ENCODE assay signal across 22 cellular contexts in genomic region chr1:29352719-29353420, GRCh38.
A peak's percentile ranks its signal among the peaks of the same experiment; 100 is the strongest.
DNase-seq lines count a peak whose midpoint lies in the region; ATAC-seq, FAIRE-seq and TF ChIP-seq lines count a peak whose summit lies in the region.
"Had no signal": no experiment of that assay in that cellular context is flagged by ENCODE, and none has a peak within 500 bp of the region (broad histone marks: within the 10 kb centered on the region; RNA-seq: fewer than 3 reads in every experiment).

No MANE protein-coding gene starts in this region.

- peaks cover 26% of the 10 kb centered on the region for H3K27me3 Mint-ChIP-seq in WTC11 (ENCODE audit: low read depth)
- peaks cover 14% of the 10 kb centered on the region for H3K27me3 Mint-ChIP-seq in activated CD4-positive, alpha-beta memory T cell treated with anti-CD3 and anti-CD28 coated beads for 36 hours

- TF ChIP-seq CTCF in D721Med (IDR thresholded peaks at IDR 0.05; ENCODE audit: insufficient read depth, missing control alignments) (no peak), bronchial epithelial cell (IDR thresholded peaks at IDR 0.05; ENCODE audit: insufficient read depth, low read length, severe bottlenecking) (no peak), WTC11 (IDR thresholded peaks at IDR 0.05) (no peak)

- no peak for ATAC-seq in WTC11
- ATAC-seq in GM19452 (IDR thresholded peaks at IDR 0.05; ENCODE audit: unreplicated experiment): no peak
- ATAC-seq: HCT116 had no signal

- H3K4me1 Mint-ChIP-seq in WTC11: peaks cover 3% of the 10 kb centered on the region; the same call in 1 of the 2 replicates
- H3K4me1 Mint-ChIP-seq in activated CD4-positive, alpha-beta memory T cell treated with anti-CD3 and anti-CD28 coated beads for 36 hours (ENCODE audit: low read depth): no peaks in the 10 kb centered on the region
- H3K4me1 Mint-ChIP-seq: CD14-positive monocyte; CD8-positive, alpha-beta memory T cell had no signal

- peaks cover 2% of the 10 kb centered on the region for H3K27me3 ChIP-seq in bronchial epithelial cell (ENCODE audit: control insufficient read depth, insufficient read depth, low read length)
- H3K27me3 ChIP-seq: BLaER1 had no signal

- DNase-seq in D721Med (ENCODE audit: insufficient read length, low spot score): peak; percentile 87
- peak; percentile 79 for DNase-seq in NCI-H524 treated with DMSO at 0.1 percent for 48 hours (lab: John Stamatoyannopoulos, UW)
- no peak for DNase-seq in bronchial epithelial cell (ENCODE audit: low read depth)
- no peak for DNase-seq in WTC11 (ENCODE audit: low spot score)
- no peak for DNase-seq in activated CD4-positive, alpha-beta memory T cell treated with anti-CD3 and anti-CD28 coated beads for 36 hours
- no peak for DNase-seq in foreskin melanocyte
- DNase-seq: 8988T; CD8-positive, alpha-beta memory T cell; COR-L47; DMS153; DMS79; GDM1; GOT3; H7; IMR-90 had no signal

- intact Hi-C loops in activated CD4-positive, alpha-beta memory T cell treated with anti-CD3 and anti-CD28 coated beads for 36 hours (cut with micrococcal nuclease): no loop called here

- H3K4me3 ChIP-seq in bronchial epithelial cell (ENCODE audit: low read depth, low read length): no peak overlapping the region
- H3K4me3 ChIP-seq: BLaER1 had no signal

- H3K4me3 Mint-ChIP-seq in WTC11: no peak overlapping the region
- no peak overlapping the region for H3K4me3 Mint-ChIP-seq in activated CD4-positive, alpha-beta memory T cell treated with anti-CD3 and anti-CD28 coated beads for 36 hours
- H3K4me3 Mint-ChIP-seq: CD14-positive monocyte; CD8-positive, alpha-beta memory T cell had no signal

- H3K27ac Mint-ChIP-seq in WTC11: no peak overlapping the region
- H3K27ac Mint-ChIP-seq in activated CD4-positive, alpha-beta memory T cell treated with anti-CD3 and anti-CD28 coated beads for 36 hours: no peak overlapping the region
- H3K27ac Mint-ChIP-seq: CD14-positive monocyte; CD8-positive, alpha-beta memory T cell had no signal

- FAIRE-seq in D721Med (lab: Jason Lieb, UNC): peak; percentile 77
- peak; percentile 55 for FAIRE-seq in bronchial epithelial cell (lab: Jason Lieb, UNC)
- FAIRE-seq: GM12892, GM18507, HTR-8/SVneo had no signal

- POLR2A ChIA-PET in WTC11 (lab: Charles Lee): no interaction called here
- POLR2A ChIA-PET in activated CD4-positive, alpha-beta memory T cell treated with anti-CD3 and anti-CD28 coated beads for 36 hours (lab: Charles Lee): no interaction called here

- peaks cover 15% of the 10 kb centered on the region for H3K9me3 Mint-ChIP-seq in WTC11
- no peaks in the 10 kb centered on the region for H3K9me3 Mint-ChIP-seq in activated CD4-positive, alpha-beta memory T cell treated with anti-CD3 and anti-CD28 coated beads for 36 hours

- H3K36me3 ChIP-seq in bronchial epithelial cell (ENCODE audit: control insufficient read depth, insufficient read depth, low read length): no peaks in the 10 kb centered on the region
- H3K36me3 ChIP-seq: BLaER1 had no signal

- CTCF ChIA-PET in WTC11 (lab: Charles Lee): interaction anchor here (1.1 to 2.2 kb wide), 2 partner anchors 12 to 44 kb away, joined by 3 to 7 read pairs; no protein-coding TSS in a partner anchor
- CTCF ChIA-PET in activated CD4-positive, alpha-beta memory T cell treated with anti-CD3 and anti-CD28 coated beads for 36 hours (lab: Charles Lee): no interaction called here

- H3K36me3 Mint-ChIP-seq in WTC11: no peaks in the 10 kb centered on the region
- no peaks in the 10 kb centered on the region for H3K36me3 Mint-ChIP-seq in activated CD4-positive, alpha-beta memory T cell treated with anti-CD3 and anti-CD28 coated beads for 36 hours
- H3K36me3 Mint-ChIP-seq: CD14-positive monocyte; CD8-positive, alpha-beta memory T cell had no signal

TF ChIP-seq in WTC11, 78 proteins besides CTCF, POLR2A, EP300 and RAD21:
- TF ChIP-seq ZNF425 (CRISPR knock-in tag; conservative IDR thresholded peaks at IDR 0.05): no peak
- TF ChIP-seq KAT7 (CRISPR knock-in tag; IDR thresholded peaks at IDR 0.05; ENCODE audit: borderline replicate concordance): no peak
- TF ChIP-seq OVOL2 (CRISPR knock-in tag; IDR thresholded peaks at IDR 0.05; ENCODE audit: borderline replicate concordance): no peak
- no peak for TF ChIP-seq ZNF263 (CRISPR knock-in tag; IDR thresholded peaks at IDR 0.05; ENCODE audit: low read depth)
- TF ChIP-seq PRRX2 (CRISPR knock-in tag; IDR thresholded peaks at IDR 0.05): no peak

Comparison
In these comparisons a context has a peak if more than half of its experiments do, and no peak if none do; other contexts are left out.
1. DNase-seq: peak in D721Med (single experiment) and NCI-H524 treated with DMSO at 0.1 percent for 48 hours (single experiment); none in bronchial epithelial cell (single experiment), WTC11 (single experiment), activated CD4-positive, alpha-beta memory T cell treated with anti-CD3 and anti-CD28 coated beads for 36 hours (single experiment) and foreskin melanocyte (single experiment).